Comparison of ENCODE assay signal across 13 cellular contexts in the genomic region with DNA sequence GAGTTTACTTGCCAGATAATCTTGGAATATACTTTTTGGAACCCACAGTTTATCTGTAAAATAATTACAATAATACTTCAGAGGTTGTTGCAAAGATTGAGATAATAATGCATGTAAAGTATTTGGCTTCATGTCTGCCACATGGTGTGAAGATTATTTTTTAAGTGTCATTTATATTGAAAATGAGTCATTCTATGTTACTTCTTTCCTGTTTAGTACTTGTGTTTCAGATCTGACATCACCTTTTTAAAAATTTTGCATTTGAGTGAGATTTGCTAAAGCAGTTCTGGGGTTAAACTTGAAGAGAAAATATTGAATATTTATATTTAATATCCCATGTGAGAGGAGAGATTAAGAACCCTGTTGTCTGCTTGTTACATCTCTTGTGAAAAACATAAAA. TPM values are rescaled to one million over a fixed set of nuclear protein-coding genes. Genes with fewer than 3 reads are reported as not detected.
DNase-seq lines count a peak whose midpoint lies in the region; ATAC-seq and TF ChIP-seq lines count a peak whose summit lies in the region.
"Had no signal": no experiment of that assay in that cellular context is flagged by ENCODE, and none has a peak within 500 bp of the region (broad histone marks: within the 10 kb centered on the region; RNA-seq: fewer than 3 reads in every experiment).

No MANE protein-coding gene starts in this region.

- TF ChIP-seq POLR2A in sigmoid colon (IDR thresholded peaks at IDR 0.05) (no peak), right lobe of liver (IDR thresholded peaks at IDR 0.05) (no peak)

- peak; percentile 25 for DNase-seq in EH (ENCODE audit: low read depth)
- no peak for DNase-seq in brain microvascular endothelial cell
- no peak for DNase-seq in sigmoid colon
- DNase-seq in GDM1 (lab: John Stamatoyannopoulos, UW): no peak
- no peak for DNase-seq in anterior cingulate cortex (lab: John Stamatoyannopoulos, UW)
- no peak for DNase-seq in right lobe of liver
- DNase-seq in cortex of kidney (lab: John Stamatoyannopoulos, UW): no peak
- DNase-seq: DMS79; hippocampal formation; naive thymus-derived CD8-positive, alpha-beta T cell; NCI-H2081 treated with DMSO at 0.1 percent for 48 hours; RPMI8226 had no signal

- H3K27ac ChIP-seq in brain microvascular endothelial cell (peak overlapping the region; percentile 53), sigmoid colon (peak overlapping the region; percentile 77 to 89 (median 82)), right lobe of liver (no peak overlapping the region)

- peak; percentile 35 for ATAC-seq in HG03159 (IDR thresholded peaks at IDR 0.05; ENCODE audit: unreplicated experiment)
- no peak for ATAC-seq in right lobe of liver
- ATAC-seq: naive thymus-derived CD8-positive, alpha-beta T cell had no signal

- H3K36me3 ChIP-seq in brain microvascular endothelial cell (replicated peaks) (no peaks in the 10 kb centered on the region), sigmoid colon (no peaks in the 10 kb centered on the region), right lobe of liver (no peaks in the 10 kb centered on the region)

- TF ChIP-seq EP300 in sigmoid colon (IDR thresholded peaks at IDR 0.05): no peak

- H3K4me1 ChIP-seq in sigmoid colon (peaks cover 0 to 78% (median 63%) of the 10 kb centered on the region in 4 donors), right lobe of liver (peaks cover 0 to 14% (median 0%) of the 10 kb centered on the region in 4 donors)

- TF ChIP-seq CTCF in brain microvascular endothelial cell (IDR thresholded peaks at IDR 0.05; ENCODE audit: low read depth, low read length, missing control alignments) (no peak), sigmoid colon (IDR thresholded peaks at IDR 0.05) (no peak), right lobe of liver (IDR thresholded peaks at IDR 0.05) (no peak)

- intact Hi-C loops in sigmoid colon (cut with DNase I) (loop anchor here (2.0 kb wide), 1 partner anchor 54 kb away; no protein-coding TSS in a partner anchor), right lobe of liver (cut with DNase I) (no loop called here)

- no peak overlapping the region for H3K4me3 ChIP-seq in brain microvascular endothelial cell (ENCODE audit: low read depth, low read length)
- no peak overlapping the region for H3K4me3 ChIP-seq in sigmoid colon
- no peak overlapping the region for H3K4me3 ChIP-seq in right lobe of liver

- in situ Hi-C loops in brain microvascular endothelial cell (cut with HindIII; ENCODE audit: low pct_ligation_motif_present, low sequenced_read_pairs): no loop called here

- H3K9me3 ChIP-seq in sigmoid colon (no peaks in the 10 kb centered on the region), right lobe of liver (no peaks in the 10 kb centered on the region)

- H3K27me3 ChIP-seq in brain microvascular endothelial cell (replicated peaks) (no peaks in the 10 kb centered on the region), sigmoid colon (no peaks in the 10 kb centered on the region), right lobe of liver (no peaks in the 10 kb centered on the region)

RNA-seq across cellular contexts. Expression of a gene that starts 31.2 kb away (rescaled TPM):
- total RNA-seq in sigmoid colon: 100 to 1,000 TPM; 135 to 283 (median 183) TPM
- polyA plus RNA-seq in sigmoid colon: 100 to 1,000 TPM in 1 of 3 donors, 10 to 100 TPM in 2; 96.7 to 120 (median 97.6) TPM
- 10 to 100 TPM; 12.2 to 43.7 (median 26.3) TPM for total RNA-seq in right lobe of liver

Comparison
In these comparisons a context has a peak if more than half of its experiments do, and no peak if none do; other contexts are left out.
1. H3K27ac ChIP-seq: peak in brain microvascular endothelial cell (single experiment) and sigmoid colon (4 of 4); none in right lobe of liver (0 of 3).